1 cellular context compared by ENCODE assay signal in genomic region chr16:55444754-55445485, GRCh38.
TF ChIP-seq lines count a peak whose summit lies in the region.

No MANE protein-coding gene starts in this region.

TF ChIP-seq in WTC11, 78 proteins besides CTCF, POLR2A, EP300 and RAD21 (continued from another document):
- no peak for TF ChIP-seq USF2 (CRISPR knock-in tag; IDR thresholded peaks at IDR 0.05)
- TF ChIP-seq ATF3 (CRISPR knock-in tag; conservative IDR thresholded peaks at IDR 0.05): no peak
- no peak for TF ChIP-seq AFF4 (CRISPR knock-in tag; IDR thresholded peaks at IDR 0.05; ENCODE audit: borderline replicate concordance)
- TF ChIP-seq ESRRA (CRISPR knock-in tag; IDR thresholded peaks at IDR 0.05; ENCODE audit: borderline replicate concordance): no peak
- TF ChIP-seq NFE2L1 (CRISPR knock-in tag; IDR thresholded peaks at IDR 0.05): no peak
- no peak for TF ChIP-seq MAX (CRISPR knock-in tag; IDR thresholded peaks at IDR 0.05)
- TF ChIP-seq CREM (CRISPR knock-in tag; IDR thresholded peaks at IDR 0.05): no peak
